ENCODE assay signal across 1 cellular context in the genomic region with DNA sequence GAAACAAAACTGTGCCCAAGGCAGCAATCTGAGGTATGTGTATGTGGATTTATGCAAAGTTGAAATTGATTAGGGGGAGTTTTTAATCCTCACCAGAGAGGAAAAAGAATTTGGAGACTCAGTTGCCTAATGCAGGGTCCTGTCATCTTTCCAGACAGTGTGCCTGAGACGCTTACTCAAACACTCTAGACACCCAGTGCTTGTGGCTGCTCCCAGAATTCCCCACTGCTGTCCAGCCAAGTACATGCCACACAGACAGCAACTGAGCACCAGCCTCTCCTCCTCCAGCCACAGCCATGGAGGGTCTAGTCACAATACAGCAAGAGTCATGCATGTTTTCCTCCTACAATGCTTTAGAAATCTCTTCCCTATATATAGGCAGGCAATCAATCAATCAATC.
TF ChIP-seq lines count a peak whose summit lies in the region.

No MANE protein-coding gene starts in this region.

TF ChIP-seq in SK-N-SH, 30 proteins besides CTCF, POLR2A, EP300 and RAD21 (continued from another document):
- TF ChIP-seq, protein P1, sequence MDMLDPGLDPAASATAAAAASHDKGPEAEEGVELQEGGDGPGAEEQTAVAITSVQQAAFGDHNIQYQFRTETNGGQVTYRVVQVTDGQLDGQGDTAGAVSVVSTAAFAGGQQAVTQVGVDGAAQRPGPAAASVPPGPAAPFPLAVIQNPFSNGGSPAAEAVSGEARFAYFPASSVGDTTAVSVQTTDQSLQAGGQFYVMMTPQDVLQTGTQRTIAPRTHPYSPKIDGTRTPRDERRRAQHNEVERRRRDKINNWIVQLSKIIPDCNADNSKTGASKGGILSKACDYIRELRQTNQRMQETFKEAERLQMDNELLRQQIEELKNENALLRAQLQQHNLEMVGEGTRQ (IDR thresholded peaks at IDR 0.05; ENCODE audit: borderline replicate concordance, low read depth, low read length): no peak
- no peak for TF ChIP-seq ELF1 (IDR thresholded peaks at IDR 0.05)
- TF ChIP-seq TCF12 (IDR thresholded peaks at IDR 0.05): no peak
- no peak for TF ChIP-seq NFIC (IDR thresholded peaks at IDR 0.05; ENCODE audit: borderline replicate concordance)
- no peak for TF ChIP-seq GATA2 (CRISPR knock-in tag; IDR thresholded peaks at IDR 0.05)
- TF ChIP-seq MXI1 (IDR thresholded peaks at IDR 0.05; ENCODE audit: low read depth, low read length): no peak
- no peak for TF ChIP-seq REST (IDR thresholded peaks at IDR 0.05; ENCODE audit: low read depth, low read length)
- no peak for TF ChIP-seq TEAD4 (IDR thresholded peaks at IDR 0.05; ENCODE audit: borderline replicate concordance, insufficient read depth)
- no peak for TF ChIP-seq SMC3 (IDR thresholded peaks at IDR 0.05; ENCODE audit: low read depth, low read length)
- no peak for TF ChIP-seq ZBTB33 (IDR thresholded peaks at IDR 0.05; ENCODE audit: borderline replicate concordance, low read depth)
- TF ChIP-seq FOSL2 (IDR thresholded peaks at IDR 0.05; ENCODE audit: borderline replicate concordance, low read depth): no peak
- no peak for TF ChIP-seq RXRA (IDR thresholded peaks at IDR 0.05; ENCODE audit: borderline replicate concordance, low read depth)
- TF ChIP-seq MEF2A (IDR thresholded peaks at IDR 0.05; ENCODE audit: borderline replicate concordance, low read depth): no peak
- TF ChIP-seq RFX5 (IDR thresholded peaks at IDR 0.05; ENCODE audit: low read length): no peak
- no peak for TF ChIP-seq IRF3 (IDR thresholded peaks at IDR 0.05; ENCODE audit: low read depth, low read length)
